In the genomic region with DNA sequence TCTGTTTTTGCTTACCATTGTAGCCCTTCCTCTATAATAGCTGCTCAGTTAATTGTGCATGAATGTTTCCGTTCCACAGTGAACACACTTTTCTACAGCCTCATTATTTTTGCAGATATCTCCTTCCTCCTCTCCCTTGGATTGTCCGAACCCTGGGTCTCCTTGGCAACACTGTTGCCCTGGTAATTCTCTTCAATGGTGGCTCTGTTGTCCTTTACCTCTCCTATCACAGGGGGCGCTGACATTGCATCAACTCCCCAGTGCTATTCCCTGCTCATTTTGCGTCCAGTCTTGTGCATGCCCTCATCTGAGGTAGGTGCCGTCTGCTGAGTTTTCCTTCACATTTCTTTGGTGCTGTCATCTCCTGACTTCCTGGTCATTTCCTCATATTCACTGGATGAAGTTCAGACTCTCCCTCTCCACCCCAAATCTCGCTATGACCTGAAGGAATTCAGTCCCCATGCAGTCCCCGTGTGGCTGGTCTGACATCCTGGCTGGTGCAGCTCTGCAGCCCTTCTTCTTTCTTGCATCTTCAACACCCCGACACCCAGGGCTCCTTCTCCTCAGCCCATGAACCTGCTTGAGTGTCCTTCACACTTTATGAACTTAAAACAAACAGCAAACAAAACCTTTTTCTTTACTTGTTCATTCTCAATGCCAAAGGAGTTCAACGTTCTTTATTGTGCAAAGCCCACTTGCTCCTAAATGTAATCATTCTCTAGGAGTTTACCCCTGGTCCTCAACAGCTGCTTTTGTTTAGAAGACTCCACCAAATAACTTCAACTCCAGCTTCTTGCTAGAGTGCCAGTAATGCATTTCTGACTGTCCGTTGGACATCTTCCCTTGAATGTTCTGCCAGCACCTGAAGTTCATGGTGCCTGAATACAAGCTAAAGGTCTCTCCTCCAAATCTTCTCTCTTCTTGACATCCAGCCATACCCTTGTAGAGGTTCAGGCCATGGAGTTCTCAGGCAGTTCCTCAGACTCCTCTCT, we compare ENCODE assay signal across 1 cellular context.
TF ChIP-seq lines count a peak whose summit lies in the region.

No MANE protein-coding gene starts in this region.

TF ChIP-seq in HepG2, 621 proteins besides CTCF, POLR2A, EP300 and RAD21:
- TF ChIP-seq ZKSCAN1 (IDR thresholded peaks at IDR 0.05; ENCODE audit: low read length) (no peak), RBM22 (optimal IDR thresholded peaks at IDR 0.05; ENCODE audit: low read length) (peak; percentile 59), RFX3 (CRISPR knock-in tag; IDR thresholded peaks at IDR 0.05) (peak; percentile 60; the same call in 1 of the 2 replicates), ZNF12 (CRISPR knock-in tag; IDR thresholded peaks at IDR 0.05) (no peak), MTA3 (CRISPR knock-in tag; IDR thresholded peaks at IDR 0.05) (no peak), HNRNPUL1 (IDR thresholded peaks at IDR 0.05; ENCODE audit: low read depth, low read length) (no peak), RFX1 (IDR thresholded peaks at IDR 0.05) (peak; percentile 52; the same call in 1 of the 2 replicates), STAG1 (CRISPR knock-in tag; IDR thresholded peaks at IDR 0.05) (peak; percentile 47), SALL2 (CRISPR knock-in tag; IDR thresholded peaks at IDR 0.05) (0 out of 2 replicates have a peak, but pooled peaks have one; percentile 43), MYC (CRISPR knock-in tag; IDR thresholded peaks at IDR 0.05; ENCODE audit: borderline replicate concordance) (no peak), ZMYM4 (CRISPR knock-in tag; IDR thresholded peaks at IDR 0.05) (peak; percentile 21; the same call in 1 of the 2 replicates)
